8 cellular contexts compared by ENCODE assay signal in genomic region chr20:17939622-17940446, GRCh38. TPM values are rescaled to one million over a fixed set of nuclear protein-coding genes. Genes with fewer than 3 reads are reported as not detected.
A peak's percentile ranks its signal among the peaks of the same experiment; 100 is the strongest.
DNase-seq lines count a peak whose midpoint lies in the region; ATAC-seq and TF ChIP-seq lines count a peak whose summit lies in the region.
"Had no signal": no experiment of that assay in that cellular context is flagged by ENCODE, and none has a peak within 500 bp of the region (broad histone marks: within the 10 kb centered on the region; RNA-seq: fewer than 3 reads in every experiment).

No MANE protein-coding gene starts in this region.

- no peaks in the 10 kb centered on the region for H3K27me3 Mint-ChIP-seq in activated B cell treated with CpG ODN at 0.5 μM for 24 hours
- H3K27me3 Mint-ChIP-seq in mesothelial cell of epicardium (ENCODE audit: low read depth), result no peaks in the 10 kb centered on the region

- no peaks in the 10 kb centered on the region for H3K27me3 ChIP-seq in DND-41 (ENCODE audit: insufficient read depth, low read length, poor library complexity)

- POLR2A ChIA-PET in HEK293T (lab: Yijun Ruan, JAX) (interaction anchor here (1.1 to 1.3 kb wide), 2 partner anchors 15 to 258 kb away, joined by 4 to 5 read pairs; partner anchors contain the start of gene RRBP1), activated B cell treated with CpG ODN at 0.5 μM for 24 hours (lab: Charles Lee) (interaction anchor here (0.9 to 4.0 kb wide), 6 partner anchors 19 to 349 kb away, joined by 3 to 20 read pairs (median 5); partner anchors contain the start of genes MGME1, RRBP1, SNX5 and ZNF133)

- H3K36me3 Mint-ChIP-seq in activated B cell treated with CpG ODN at 0.5 μM for 24 hours (ENCODE audit: low read depth) (peaks cover 43% of the 10 kb centered on the region), mesothelial cell of epicardium (peaks cover 12% of the 10 kb centered on the region)

- H3K9ac ChIP-seq in DND-41 (ENCODE audit: low read depth, low read length), result no peak overlapping the region

- no peaks in the 10 kb centered on the region for H3K9me3 Mint-ChIP-seq in activated B cell treated with CpG ODN at 0.5 μM for 24 hours
- H3K9me3 Mint-ChIP-seq in mesothelial cell of epicardium, result no peaks in the 10 kb centered on the region

- peaks cover 36% of the 10 kb centered on the region for H3K4me1 Mint-ChIP-seq in activated B cell treated with CpG ODN at 0.5 μM for 24 hours
- H3K4me1 Mint-ChIP-seq in mesothelial cell of epicardium, result peaks cover 30% of the 10 kb centered on the region

- H3K4me3 Mint-ChIP-seq in activated B cell treated with CpG ODN at 0.5 μM for 24 hours (no peak overlapping the region), mesothelial cell of epicardium (no peak overlapping the region)

- no peak overlapping the region for H2AFZ ChIP-seq in DND-41 (ENCODE audit: low read depth, low read length)

- CTCF ChIA-PET in HEK293T (lab: Yijun Ruan, JAX) (interaction anchor here (0.5 to 2.0 kb wide), 8 partner anchors 13 to 291 kb away, joined by 3 to 9 read pairs (median 4); no protein-coding TSS in a partner anchor), activated B cell treated with CpG ODN at 0.5 μM for 24 hours (lab: Charles Lee) (interaction anchor here (1.0 to 3.5 kb wide), 27 partner anchors 9 to 435 kb away, joined by 3 to 46 read pairs (median 5); partner anchors contain the start of gene RRBP1)

- no peaks in the 10 kb centered on the region for H3K4me1 ChIP-seq in DND-41 (ENCODE audit: insufficient read depth, low read length)

- ATAC-seq in DND-41 (ENCODE audit: insufficient read depth, low read depth) (peak; percentile 30; the same call in 2 of the 3 replicates), activated B cell treated with CpG ODN at 0.5 μM for 24 hours (ENCODE audit: low read depth) (peak; percentile 6), sciatic nerve (no peak)

- H3K4me3 ChIP-seq in DND-41 (ENCODE audit: low read depth in 1 of 2, low read length in 2 of 2), result no peak overlapping the region
- H3K4me3 ChIP-seq: thoracic aorta had no signal

- no peaks in the 10 kb centered on the region for H3K79me2 ChIP-seq in DND-41 (ENCODE audit: insufficient read depth, low read length)

- DNase-seq in DND-41 (peak; percentile 28), HEK293T (ENCODE audit: extremely low spot score) (no peak), activated B cell treated with CpG ODN at 0.5 μM for 24 hours (no peak), mesothelial cell of epicardium (ENCODE audit: low spot score in 2 of 2, unreplicated experiment in 2 of 2) (no peak), SW480 (ENCODE audit: low spot score) (no peak), HCEC 1CT (no peak), sciatic nerve (ENCODE audit: low spot score) (no peak)

- H4K20me1 ChIP-seq in DND-41 (ENCODE audit: insufficient read depth, low read length), result peaks cover 45% of the 10 kb centered on the region

- intact Hi-C loops in activated B cell treated with CpG ODN at 0.5 μM for 24 hours (cut with micrococcal nuclease), result loop anchor here (1.0 to 2.0 kb wide), 7 partner anchors 29 to 435 kb away; partner anchors contain the start of genes DSTN, MGME1 and SNX5
- intact Hi-C loops in sciatic nerve (cut with DNase I), result no loop called here

- no peak overlapping the region for H3K27ac Mint-ChIP-seq in activated B cell treated with CpG ODN at 0.5 μM for 24 hours
- peak overlapping the region; percentile 60 for H3K27ac Mint-ChIP-seq in mesothelial cell of epicardium

- H3K4me2 ChIP-seq in DND-41 (ENCODE audit: insufficient read depth, low read length), result no peak overlapping the region

- H3K27ac ChIP-seq in DND-41 (ENCODE audit: low read length), result no peak overlapping the region
- H3K27ac ChIP-seq: thoracic aorta had no signal

- TF ChIP-seq CTCF in DND-41 (IDR thresholded peaks at IDR 0.05; ENCODE audit: borderline replicate concordance, extremely low read depth, low read length, poor library complexity, severe bottlenecking), result no peak
- no peak for TF ChIP-seq CTCF in activated B cell treated with CpG ODN at 0.5 μM for 24 hours (IDR thresholded peaks at IDR 0.05)
- TF ChIP-seq CTCF in mesothelial cell of epicardium (IDR thresholded peaks at IDR 0.05; ENCODE audit: unreplicated experiment), result no peak

- no peaks in the 10 kb centered on the region for H3K9me3 ChIP-seq in DND-41 (ENCODE audit: insufficient read depth, low read length, severe bottlenecking)
- H3K9me3 ChIP-seq: thoracic aorta had no signal

- peaks cover 46% of the 10 kb centered on the region for H3K36me3 ChIP-seq in DND-41 (ENCODE audit: insufficient read depth, low read length)

TF ChIP-seq in HEK293T, 16 proteins besides CTCF, POLR2A, EP300 and RAD21:
- 0 out of 2 replicates have a peak, but pooled peaks have one; percentile 23 for TF ChIP-seq PKNOX1 (IDR thresholded peaks at IDR 0.05)
- TF ChIP-seq CTBP1 (IDR thresholded peaks at IDR 0.05; ENCODE audit: borderline replicate concordance), result no peak

RNA-seq across cellular contexts. Expression of gene SNX5, which starts 28.8 kb away (rescaled TPM):
- total RNA-seq in activated B cell treated with CpG ODN at 0.5 μM for 24 hours, result 125 and 139 TPM in 2 replicates
- total RNA-seq in mesothelial cell of epicardium, result 130 to 134 TPM (median 133 TPM) in 3 replicates
- 85.3 TPM for total RNA-seq in sciatic nerve

RNA-seq across cellular contexts. Expression of gene MGME1, which starts 29.0 kb away (rescaled TPM):
- total RNA-seq in activated B cell treated with CpG ODN at 0.5 μM for 24 hours (19.0 TPM in 2 replicates), mesothelial cell of epicardium (25.0 to 26.7 TPM (median 25.7 TPM) in 3 replicates), sciatic nerve (8.7 TPM)
